26 cellular contexts compared by ENCODE assay signal in the genomic region with DNA sequence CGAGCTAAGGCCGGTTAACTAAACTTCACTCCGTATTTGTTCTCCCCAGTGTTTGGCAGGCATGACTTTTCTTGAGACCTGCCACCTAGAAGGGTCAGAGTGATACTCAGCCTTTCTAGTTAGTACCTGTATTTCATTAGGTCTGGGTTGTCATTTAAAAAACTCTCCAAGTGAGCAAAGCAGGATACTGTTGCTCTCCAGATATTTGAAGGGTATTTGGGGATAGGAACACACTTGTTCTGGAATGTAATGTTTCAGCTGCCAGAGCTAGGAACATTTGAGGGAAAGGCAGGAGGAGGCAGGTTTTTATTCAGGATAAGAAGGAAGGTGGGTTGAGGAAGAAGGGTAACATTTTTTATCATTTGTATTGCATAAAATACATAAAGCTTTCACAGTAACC.
"Had no signal": no experiment of that assay in that cellular context is flagged by ENCODE, and none has a peak within 500 bp of the region (broad histone marks: within the 10 kb centered on the region; RNA-seq: fewer than 3 reads in every experiment).

No MANE protein-coding gene starts in this region.

- FAIRE-seq: frontal cortex had no signal

- H3K36me3 ChIP-seq: colonic mucosa, ovary, transverse colon, vagina had no signal

- ATAC-seq: naive thymus-derived CD8-positive, alpha-beta T cell; psoas muscle; right cardiac atrium; stimulated activated naive B cell treated with anti-CD40 and anti-IgM and Interleukin-4, amounts not matched to agents 10 μg/mL and 1 μg/mL and 100 μg/mL, for 72 hours had no signal

- H3K9me3 Mint-ChIP-seq: immature natural killer cell; naive thymus-derived CD8-positive, alpha-beta T cell had no signal

- H3K4me3 ChIP-seq: colonic mucosa, esophagus squamous epithelium, lung, ovary, psoas muscle, skin epidermis, thoracic aorta, transverse colon, vagina had no signal

- H3K9me3 ChIP-seq: colonic mucosa, esophagus squamous epithelium, ovary, psoas muscle, thoracic aorta, transverse colon, vagina had no signal

- H3K27ac Mint-ChIP-seq: dendritic cell treated with granulocyte-macrophage colony-stimulating factor and Interleukin-4, amounts not matched to agents 40 ng/mL and 50 ng/mL, for 4 days; endodermal cell; stimulated activated naive B cell treated with anti-CD40 and anti-IgM and Interleukin-4, amounts not matched to agents 10 μg/mL and 1 μg/mL and 100 μg/mL, for 72 hours; stimulated activated naive CD8-positive, alpha-beta T cell treated with anti-CD3 and anti-CD28 coated beads, Interleukin-15, Interleukin-2, amounts not matched to agents 100 ng/mL and 50 ng/mL, for 24 hours had no signal

- H3K4me3 Mint-ChIP-seq: dendritic cell treated with granulocyte-macrophage colony-stimulating factor and Interleukin-4, amounts not matched to agents 40 ng/mL and 50 ng/mL, for 4 days; endodermal cell; immature natural killer cell; naive thymus-derived CD8-positive, alpha-beta T cell; stimulated activated naive B cell treated with anti-CD40 and anti-IgM and Interleukin-4, amounts not matched to agents 10 μg/mL and 1 μg/mL and 100 μg/mL, for 72 hours; stimulated activated naive CD8-positive, alpha-beta T cell treated with anti-CD3 and anti-CD28 coated beads, Interleukin-15, Interleukin-2, amounts not matched to agents 100 ng/mL and 50 ng/mL, for 24 hours had no signal

- DNase-seq: colonic mucosa; effector CD8-positive, alpha-beta T cell; endodermal cell; erythroblast; esophagus squamous epithelium; hypothalamus; immature natural killer cell; islet precursor cell; mesendoderm; naive thymus-derived CD8-positive, alpha-beta T cell; occipital lobe; ovary; posterior cingulate gyrus; psoas muscle; right cardiac atrium; stimulated activated CD4-positive, alpha-beta T cell treated with anti-CD3 and anti-CD28 coated beads, Interleukin-15, amount 100 ng/mL, for 24 hours; stimulated activated CD4-positive, alpha-beta T cell treated with anti-CD3 and anti-CD28 coated beads, Interleukin-2, amount 100 ng/mL, for 48 hours; stimulated activated naive B cell treated with anti-CD40 and anti-IgM and Interleukin-4, amounts not matched to agents 10 μg/mL and 1 μg/mL and 100 μg/mL, for 72 hours; transverse colon had no signal

- H3K4me1 Mint-ChIP-seq: endodermal cell had no signal

- H3K27ac ChIP-seq: colonic mucosa, ovary, psoas muscle, thoracic aorta, transverse colon, vagina had no signal

- H3K27me3 Mint-ChIP-seq: dendritic cell treated with granulocyte-macrophage colony-stimulating factor and Interleukin-4, amounts not matched to agents 40 ng/mL and 50 ng/mL, for 4 days; naive thymus-derived CD8-positive, alpha-beta T cell; stimulated activated naive B cell treated with anti-CD40 and anti-IgM and Interleukin-4, amounts not matched to agents 10 μg/mL and 1 μg/mL and 100 μg/mL, for 72 hours; stimulated activated naive CD8-positive, alpha-beta T cell treated with anti-CD3 and anti-CD28 coated beads, Interleukin-15, Interleukin-2, amounts not matched to agents 100 ng/mL and 50 ng/mL, for 24 hours had no signal

- H3K27me3 ChIP-seq: colonic mucosa, esophagus squamous epithelium, ovary, transverse colon, vagina had no signal

- H3K4me1 ChIP-seq: colonic mucosa, transverse colon had no signal
